1 cellular context compared by ENCODE assay signal in the genomic region with DNA sequence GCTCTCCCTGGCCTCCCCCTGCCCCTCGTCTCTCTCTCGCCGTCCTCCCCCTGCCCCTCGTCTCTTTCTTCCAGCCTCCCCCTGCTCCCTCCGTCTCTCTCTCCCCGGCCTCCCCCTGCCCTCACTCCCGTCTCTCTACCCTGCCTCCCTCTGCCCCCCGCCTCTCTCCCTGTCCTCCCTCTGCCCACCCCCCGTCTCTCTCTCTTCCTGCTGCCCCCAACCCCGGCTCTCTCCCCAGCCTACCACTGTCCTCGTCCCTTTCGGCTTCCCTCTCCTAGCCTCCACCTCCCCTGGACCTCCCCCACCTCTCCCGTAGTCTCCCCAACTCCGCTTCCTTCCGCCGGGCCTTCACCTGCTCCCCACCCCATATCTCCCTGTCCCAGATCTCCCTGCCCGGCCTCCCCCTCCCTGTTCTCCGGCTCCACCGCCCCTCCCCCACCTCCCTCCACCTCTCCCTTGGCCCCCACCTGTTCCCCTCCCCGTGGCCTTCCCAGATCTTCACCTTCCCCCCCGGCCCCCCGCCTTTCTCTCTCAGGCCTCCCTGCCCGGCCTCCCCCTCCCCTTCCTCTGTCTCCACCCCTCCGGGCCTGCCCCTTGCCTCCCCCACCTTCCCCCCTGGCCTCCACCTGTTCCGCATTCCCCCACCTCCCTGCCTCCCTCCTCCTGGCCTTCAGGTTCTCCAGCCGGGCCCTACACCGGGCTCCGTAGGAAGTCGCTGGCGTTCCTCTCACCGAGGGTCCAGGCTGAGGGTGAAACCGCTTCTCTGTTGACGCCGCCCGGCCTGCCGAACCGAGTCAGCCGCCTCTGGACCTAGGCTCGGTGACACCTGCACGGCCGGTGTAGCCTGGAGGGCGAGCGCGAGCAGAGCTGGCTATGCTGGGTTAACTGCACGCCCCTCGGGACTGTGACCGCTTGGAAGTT.
TF ChIP-seq lines count a peak whose summit lies in the region.

No MANE protein-coding gene starts in this region.

TF ChIP-seq in HepG2, 621 proteins besides CTCF, POLR2A, EP300 and RAD21:
- TF ChIP-seq, protein P1, sequence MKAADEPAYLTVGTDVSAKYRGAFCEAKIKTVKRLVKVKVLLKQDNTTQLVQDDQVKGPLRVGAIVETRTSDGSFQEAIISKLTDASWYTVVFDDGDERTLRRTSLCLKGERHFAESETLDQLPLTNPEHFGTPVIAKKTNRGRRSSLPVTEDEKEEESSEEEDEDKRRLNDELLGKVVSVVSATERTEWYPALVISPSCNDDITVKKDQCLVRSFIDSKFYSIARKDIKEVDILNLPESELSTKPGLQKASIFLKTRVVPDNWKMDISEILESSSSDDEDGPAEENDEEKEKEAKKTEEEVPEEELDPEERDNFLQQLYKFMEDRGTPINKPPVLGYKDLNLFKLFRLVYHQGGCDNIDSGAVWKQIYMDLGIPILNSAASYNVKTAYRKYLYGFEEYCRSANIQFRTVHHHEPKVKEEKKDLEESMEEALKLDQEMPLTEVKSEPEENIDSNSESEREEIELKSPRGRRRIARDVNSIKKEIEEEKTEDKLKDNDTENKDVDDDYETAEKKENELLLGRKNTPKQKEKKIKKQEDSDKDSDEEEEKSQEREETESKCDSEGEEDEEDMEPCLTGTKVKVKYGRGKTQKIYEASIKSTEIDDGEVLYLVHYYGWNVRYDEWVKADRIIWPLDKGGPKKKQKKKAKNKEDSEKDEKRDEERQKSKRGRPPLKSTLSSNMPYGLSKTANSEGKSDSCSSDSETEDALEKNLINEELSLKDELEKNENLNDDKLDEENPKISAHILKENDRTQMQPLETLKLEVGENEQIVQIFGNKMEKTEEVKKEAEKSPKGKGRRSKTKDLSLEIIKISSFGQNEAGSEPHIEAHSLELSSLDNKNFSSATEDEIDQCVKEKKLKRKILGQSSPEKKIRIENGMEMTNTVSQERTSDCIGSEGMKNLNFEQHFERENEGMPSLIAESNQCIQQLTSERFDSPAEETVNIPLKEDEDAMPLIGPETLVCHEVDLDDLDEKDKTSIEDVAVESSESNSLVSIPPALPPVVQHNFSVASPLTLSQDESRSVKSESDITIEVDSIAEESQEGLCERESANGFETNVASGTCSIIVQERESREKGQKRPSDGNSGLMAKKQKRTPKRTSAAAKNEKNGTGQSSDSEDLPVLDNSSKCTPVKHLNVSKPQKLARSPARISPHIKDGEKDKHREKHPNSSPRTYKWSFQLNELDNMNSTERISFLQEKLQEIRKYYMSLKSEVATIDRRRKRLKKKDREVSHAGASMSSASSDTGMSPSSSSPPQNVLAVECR (CRISPR knock-in tag; IDR thresholded peaks at IDR 0.05; ENCODE audit: borderline replicate concordance), result 0 out of 2 replicates have a peak, but pooled peaks have one; percentile 8
- TF ChIP-seq NRL (CRISPR knock-in tag; IDR thresholded peaks at IDR 0.05; ENCODE audit: borderline replicate concordance) (0 out of 2 replicates have a peak, but pooled peaks have one; percentile 21), ZNF251 (CRISPR knock-in tag; IDR thresholded peaks at IDR 0.05) (0 out of 2 replicates have a peak, but pooled peaks have one; percentile 39), RBFOX2 (IDR thresholded peaks at IDR 0.05; ENCODE audit: low read depth, low read length) (peak; percentile 61), NR0B2 (CRISPR knock-in tag; IDR thresholded peaks at IDR 0.05) (0 out of 2 replicates have a peak, but pooled peaks have one; percentile 26), ZNF138 (CRISPR knock-in tag; IDR thresholded peaks at IDR 0.05; ENCODE audit: low read depth) (no peak), ZNF253 (CRISPR knock-in tag; IDR thresholded peaks at IDR 0.05; ENCODE audit: borderline replicate concordance) (peak; percentile 29; the same call in 1 of the 2 replicates), ZNF790 (CRISPR knock-in tag; IDR thresholded peaks at IDR 0.05; ENCODE audit: borderline replicate concordance) (no peak), ELF1 (CRISPR knock-in tag; IDR thresholded peaks at IDR 0.05) (0 out of 2 replicates have a peak, but pooled peaks have one; percentile 31), ZSCAN25 (CRISPR knock-in tag; IDR thresholded peaks at IDR 0.05) (peak; percentile 69; the same call in 1 of the 2 replicates), TEAD3 (CRISPR knock-in tag; optimal IDR thresholded peaks at IDR 0.05; ENCODE audit: borderline replicate concordance) (peak; percentile 19), AGO2 (optimal IDR thresholded peaks at IDR 0.05; ENCODE audit: low read depth, low read length) (peak; percentile 61), ZNF501 (CRISPR knock-in tag; IDR thresholded peaks at IDR 0.05) (no peak)
- TF ChIP-seq, protein P2, sequence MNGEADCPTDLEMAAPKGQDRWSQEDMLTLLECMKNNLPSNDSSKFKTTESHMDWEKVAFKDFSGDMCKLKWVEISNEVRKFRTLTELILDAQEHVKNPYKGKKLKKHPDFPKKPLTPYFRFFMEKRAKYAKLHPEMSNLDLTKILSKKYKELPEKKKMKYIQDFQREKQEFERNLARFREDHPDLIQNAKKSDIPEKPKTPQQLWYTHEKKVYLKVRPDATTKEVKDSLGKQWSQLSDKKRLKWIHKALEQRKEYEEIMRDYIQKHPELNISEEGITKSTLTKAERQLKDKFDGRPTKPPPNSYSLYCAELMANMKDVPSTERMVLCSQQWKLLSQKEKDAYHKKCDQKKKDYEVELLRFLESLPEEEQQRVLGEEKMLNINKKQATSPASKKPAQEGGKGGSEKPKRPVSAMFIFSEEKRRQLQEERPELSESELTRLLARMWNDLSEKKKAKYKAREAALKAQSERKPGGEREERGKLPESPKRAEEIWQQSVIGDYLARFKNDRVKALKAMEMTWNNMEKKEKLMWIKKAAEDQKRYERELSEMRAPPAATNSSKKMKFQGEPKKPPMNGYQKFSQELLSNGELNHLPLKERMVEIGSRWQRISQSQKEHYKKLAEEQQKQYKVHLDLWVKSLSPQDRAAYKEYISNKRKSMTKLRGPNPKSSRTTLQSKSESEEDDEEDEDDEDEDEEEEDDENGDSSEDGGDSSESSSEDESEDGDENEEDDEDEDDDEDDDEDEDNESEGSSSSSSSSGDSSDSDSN (CRISPR knock-in tag; IDR thresholded peaks at IDR 0.05), result peak; percentile 47; the same call in 1 of the 2 replicates
- TF ChIP-seq, protein P3, sequence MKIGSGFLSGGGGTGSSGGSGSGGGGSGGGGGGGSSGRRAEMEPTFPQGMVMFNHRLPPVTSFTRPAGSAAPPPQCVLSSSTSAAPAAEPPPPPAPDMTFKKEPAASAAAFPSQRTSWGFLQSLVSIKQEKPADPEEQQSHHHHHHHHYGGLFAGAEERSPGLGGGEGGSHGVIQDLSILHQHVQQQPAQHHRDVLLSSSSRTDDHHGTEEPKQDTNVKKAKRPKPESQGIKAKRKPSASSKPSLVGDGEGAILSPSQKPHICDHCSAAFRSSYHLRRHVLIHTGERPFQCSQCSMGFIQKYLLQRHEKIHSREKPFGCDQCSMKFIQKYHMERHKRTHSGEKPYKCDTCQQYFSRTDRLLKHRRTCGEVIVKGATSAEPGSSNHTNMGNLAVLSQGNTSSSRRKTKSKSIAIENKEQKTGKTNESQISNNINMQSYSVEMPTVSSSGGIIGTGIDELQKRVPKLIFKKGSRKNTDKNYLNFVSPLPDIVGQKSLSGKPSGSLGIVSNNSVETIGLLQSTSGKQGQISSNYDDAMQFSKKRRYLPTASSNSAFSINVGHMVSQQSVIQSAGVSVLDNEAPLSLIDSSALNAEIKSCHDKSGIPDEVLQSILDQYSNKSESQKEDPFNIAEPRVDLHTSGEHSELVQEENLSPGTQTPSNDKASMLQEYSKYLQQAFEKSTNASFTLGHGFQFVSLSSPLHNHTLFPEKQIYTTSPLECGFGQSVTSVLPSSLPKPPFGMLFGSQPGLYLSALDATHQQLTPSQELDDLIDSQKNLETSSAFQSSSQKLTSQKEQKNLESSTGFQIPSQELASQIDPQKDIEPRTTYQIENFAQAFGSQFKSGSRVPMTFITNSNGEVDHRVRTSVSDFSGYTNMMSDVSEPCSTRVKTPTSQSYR (CRISPR knock-in tag; IDR thresholded peaks at IDR 0.05; ENCODE audit: borderline replicate concordance), result peak; percentile 49; the same call in 1 of the 2 replicates
- TF ChIP-seq, protein P4, sequence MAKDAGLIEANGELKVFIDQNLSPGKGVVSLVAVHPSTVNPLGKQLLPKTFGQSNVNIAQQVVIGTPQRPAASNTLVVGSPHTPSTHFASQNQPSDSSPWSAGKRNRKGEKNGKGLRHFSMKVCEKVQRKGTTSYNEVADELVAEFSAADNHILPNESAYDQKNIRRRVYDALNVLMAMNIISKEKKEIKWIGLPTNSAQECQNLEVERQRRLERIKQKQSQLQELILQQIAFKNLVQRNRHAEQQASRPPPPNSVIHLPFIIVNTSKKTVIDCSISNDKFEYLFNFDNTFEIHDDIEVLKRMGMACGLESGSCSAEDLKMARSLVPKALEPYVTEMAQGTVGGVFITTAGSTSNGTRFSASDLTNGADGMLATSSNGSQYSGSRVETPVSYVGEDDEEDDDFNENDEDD (CRISPR knock-in tag; IDR thresholded peaks at IDR 0.05; ENCODE audit: borderline replicate concordance), result no peak
- TF ChIP-seq, protein P5, sequence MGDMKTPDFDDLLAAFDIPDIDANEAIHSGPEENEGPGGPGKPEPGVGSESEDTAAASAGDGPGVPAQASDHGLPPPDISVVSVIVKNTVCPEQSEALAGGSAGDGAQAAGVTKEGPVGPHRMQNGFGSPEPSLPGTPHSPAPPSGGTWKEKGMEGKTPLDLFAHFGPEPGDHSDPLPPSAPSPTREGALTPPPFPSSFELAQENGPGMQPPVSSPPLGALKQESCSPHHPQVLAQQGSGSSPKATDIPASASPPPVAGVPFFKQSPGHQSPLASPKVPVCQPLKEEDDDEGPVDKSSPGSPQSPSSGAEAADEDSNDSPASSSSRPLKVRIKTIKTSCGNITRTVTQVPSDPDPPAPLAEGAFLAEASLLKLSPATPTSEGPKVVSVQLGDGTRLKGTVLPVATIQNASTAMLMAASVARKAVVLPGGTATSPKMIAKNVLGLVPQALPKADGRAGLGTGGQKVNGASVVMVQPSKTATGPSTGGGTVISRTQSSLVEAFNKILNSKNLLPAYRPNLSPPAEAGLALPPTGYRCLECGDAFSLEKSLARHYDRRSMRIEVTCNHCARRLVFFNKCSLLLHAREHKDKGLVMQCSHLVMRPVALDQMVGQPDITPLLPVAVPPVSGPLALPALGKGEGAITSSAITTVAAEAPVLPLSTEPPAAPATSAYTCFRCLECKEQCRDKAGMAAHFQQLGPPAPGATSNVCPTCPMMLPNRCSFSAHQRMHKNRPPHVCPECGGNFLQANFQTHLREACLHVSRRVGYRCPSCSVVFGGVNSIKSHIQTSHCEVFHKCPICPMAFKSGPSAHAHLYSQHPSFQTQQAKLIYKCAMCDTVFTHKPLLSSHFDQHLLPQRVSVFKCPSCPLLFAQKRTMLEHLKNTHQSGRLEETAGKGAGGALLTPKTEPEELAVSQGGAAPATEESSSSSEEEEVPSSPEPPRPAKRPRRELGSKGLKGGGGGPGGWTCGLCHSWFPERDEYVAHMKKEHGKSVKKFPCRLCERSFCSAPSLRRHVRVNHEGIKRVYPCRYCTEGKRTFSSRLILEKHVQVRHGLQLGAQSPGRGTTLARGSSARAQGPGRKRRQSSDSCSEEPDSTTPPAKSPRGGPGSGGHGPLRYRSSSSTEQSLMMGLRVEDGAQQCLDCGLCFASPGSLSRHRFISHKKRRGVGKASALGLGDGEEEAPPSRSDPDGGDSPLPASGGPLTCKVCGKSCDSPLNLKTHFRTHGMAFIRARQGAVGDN (CRISPR knock-in tag; IDR thresholded peaks at IDR 0.05), result peak; percentile 43; the same call in 1 of the 2 replicates
- TF ChIP-seq, protein P6, sequence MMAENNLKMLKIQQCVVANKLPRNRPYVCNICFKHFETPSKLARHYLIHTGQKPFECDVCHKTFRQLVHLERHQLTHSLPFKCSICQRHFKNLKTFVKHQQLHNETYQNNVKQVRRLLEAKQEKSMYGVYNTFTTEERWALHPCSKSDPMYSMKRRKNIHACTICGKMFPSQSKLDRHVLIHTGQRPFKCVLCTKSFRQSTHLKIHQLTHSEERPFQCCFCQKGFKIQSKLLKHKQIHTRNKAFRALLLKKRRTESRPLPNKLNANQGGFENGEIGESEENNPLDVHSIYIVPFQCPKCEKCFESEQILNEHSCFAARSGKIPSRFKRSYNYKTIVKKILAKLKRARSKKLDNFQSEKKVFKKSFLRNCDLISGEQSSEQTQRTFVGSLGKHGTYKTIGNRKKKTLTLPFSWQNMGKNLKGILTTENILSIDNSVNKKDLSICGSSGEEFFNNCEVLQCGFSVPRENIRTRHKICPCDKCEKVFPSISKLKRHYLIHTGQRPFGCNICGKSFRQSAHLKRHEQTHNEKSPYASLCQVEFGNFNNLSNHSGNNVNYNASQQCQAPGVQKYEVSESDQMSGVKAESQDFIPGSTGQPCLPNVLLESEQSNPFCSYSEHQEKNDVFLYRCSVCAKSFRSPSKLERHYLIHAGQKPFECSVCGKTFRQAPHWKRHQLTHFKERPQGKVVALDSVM (CRISPR knock-in tag; IDR thresholded peaks at IDR 0.05), result peak; percentile 89
